Comparison of ENCODE assay signal across 8 cellular contexts in the genomic region with DNA sequence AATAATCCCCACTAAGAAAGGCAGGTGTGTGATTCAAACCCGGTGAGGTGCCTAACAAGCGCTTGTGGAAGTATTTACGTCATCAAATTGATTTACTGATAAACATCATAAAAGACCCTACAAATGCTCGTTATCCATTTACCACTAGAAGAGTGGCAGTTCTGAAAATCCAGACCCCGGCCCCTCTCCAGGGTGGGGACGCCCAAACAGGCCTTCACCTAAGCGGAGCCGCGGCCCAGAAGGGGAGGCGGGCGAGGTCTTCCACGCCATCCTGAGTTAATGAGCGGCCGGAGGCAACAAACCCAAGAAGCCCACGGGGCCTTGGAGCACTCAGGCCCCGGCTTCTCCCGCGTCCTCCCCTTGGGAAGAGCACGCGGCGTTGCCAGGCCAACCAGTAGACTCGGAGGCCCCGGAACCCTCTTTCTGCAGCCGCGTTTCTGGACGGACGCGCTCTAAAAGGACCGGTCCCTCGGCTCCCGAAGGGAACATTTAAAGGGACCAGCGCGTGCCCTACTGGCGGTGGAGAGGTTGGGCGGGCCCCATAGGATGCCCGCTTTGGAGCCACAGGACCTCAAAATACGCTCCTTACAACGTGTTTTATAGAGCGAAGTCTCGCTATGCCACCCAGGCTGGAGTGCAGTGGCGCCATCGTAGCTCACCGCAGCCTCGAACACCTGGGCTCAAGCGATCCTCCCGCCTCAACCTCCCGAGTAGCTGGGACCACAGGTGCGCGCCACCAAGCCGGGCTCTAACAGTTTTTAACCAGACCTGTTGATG. TPM values are rescaled to one million over a fixed set of nuclear protein-coding genes. Genes with fewer than 3 reads are reported as not detected.
DNase-seq lines count a peak whose midpoint lies in the region; ATAC-seq and TF ChIP-seq lines count a peak whose summit lies in the region.

No MANE protein-coding gene starts in this region.

- in situ Hi-C loops in HAP-1 (cut with MboI; ENCODE audit: low sequenced_read_pairs): no loop called here

- no peaks in the 10 kb centered on the region for H3K9me3 ChIP-seq in HAP-1

- peak; percentile 25 for TF ChIP-seq CTCF in cardiac fibroblast (IDR thresholded peaks at IDR 0.05; ENCODE audit: low read depth, low read length)

- peaks cover 15 to 19% (median 16%) of the 10 kb centered on the region in 3 donors for H3K4me1 Mint-ChIP-seq in T-cell

- H3K27ac Mint-ChIP-seq in T-cell: no peak overlapping the region

- ATAC-seq in HG03432 (IDR thresholded peaks at IDR 0.05; ENCODE audit: unreplicated experiment): peak; percentile 61
- ATAC-seq in T-cell (replicated peaks in 1 of 4): peak; percentile 27 to 42 (median 36)
- peak; percentile 92 for ATAC-seq in sciatic nerve
- no peak for ATAC-seq in GM19452 (IDR thresholded peaks at IDR 0.05; ENCODE audit: unreplicated experiment)

- no peaks in the 10 kb centered on the region for H3K36me3 Mint-ChIP-seq in T-cell

- DNase-seq in COLO829 (ENCODE audit: low spot score) (peak; percentile 80), T-cell (peak in 10 of 34 experiments; percentile 5 to 43 (median 30)), cardiac fibroblast (ENCODE audit: low read depth in 2 of 2) (peak; percentile 91 to 92), iPS-NIHi7 (ENCODE audit: extremely low spot score) (peak; percentile 84), sciatic nerve (ENCODE audit: low spot score) (peak; percentile 88), HAP-1 (ENCODE audit: low spot score in 2 of 2) (no peak)

- CTCF ChIA-PET in T-cell (lab: Charles Lee): no interaction called here

- H3K27me3 Mint-ChIP-seq in T-cell: peaks cover 43 to 55% of the 10 kb centered on the region in 2 donors

- H3K4me3 Mint-ChIP-seq in T-cell: peak overlapping the region; percentile 56 to 70 (median 60)

- peaks cover 14% of the 10 kb centered on the region for H3K4me1 ChIP-seq in HAP-1

- no peaks in the 10 kb centered on the region for H3K9me3 Mint-ChIP-seq in T-cell

- H3K27me3 ChIP-seq in HAP-1 (ENCODE audit: low read depth): peaks cover 5% of the 10 kb centered on the region

- POLR2A ChIA-PET in T-cell (lab: Charles Lee): no interaction called here

- intact Hi-C loops in sciatic nerve (cut with DNase I): no loop called here

- H3K36me3 ChIP-seq in HAP-1 (replicated peaks): no peaks in the 10 kb centered on the region; the same call in 1 of the 2 replicates

- H3K4me3 ChIP-seq in cardiac fibroblast (replicated peaks in 1 of 2; ENCODE audit: low read depth in 2 of 2, low read length in 2 of 2) (peak overlapping the region; percentile 73 to 82), HAP-1 (no peak overlapping the region)

RNA-seq across cellular contexts. Expression of a gene that starts 3.5 kb away (rescaled TPM):
- total RNA-seq in T-cell (under 1 TPM in 3 of 5 donors, not detected in 2; 0.07 to 0.60 (median 0.18) TPM), sciatic nerve (55.7 TPM)

RNA-seq across cellular contexts. Expression of a gene that starts 11.6 kb away (rescaled TPM):
- total RNA-seq in T-cell (10 to 100 TPM; 32.2 to 50.6 (median 40.1) TPM), sciatic nerve (65.6 TPM)

Comparison
In these comparisons a context has a peak if more than half of its experiments do, and no peak if none do; other contexts are left out.
1. DNase-seq: peak in COLO829 (single experiment), cardiac fibroblast (2 of 2), iPS-NIHi7 (single experiment) and sciatic nerve (single experiment); none in HAP-1 (0 of 2).
2. RNA of a gene that starts 3.5 kb away (total RNA-seq): 55.7 TPM in sciatic nerve (single experiment); 0.07 to 0.60 TPM in T-cell; every median in the first group is over 10 times any median in the second.